Comparison of ENCODE assay signal across 18 cellular contexts in genomic region chr2:26533661-26534060, GRCh38. TPM values are rescaled to one million over a fixed set of nuclear protein-coding genes. Genes with fewer than 3 reads are reported as not detected.
DNase-seq lines count a peak whose midpoint lies in the region; ATAC-seq, FAIRE-seq and TF ChIP-seq lines count a peak whose summit lies in the region.
"Had no signal": no experiment of that assay in that cellular context is flagged by ENCODE, and none has a peak within 500 bp of the region (broad histone marks: within the 10 kb centered on the region; RNA-seq: fewer than 3 reads in every experiment).

No MANE protein-coding gene starts in this region.

- no peak for FAIRE-seq in kidney (lab: Jason Lieb, UNC)
- FAIRE-seq: A549, GM12878 had no signal

- TF ChIP-seq CTCF in kidney (IDR thresholded peaks at IDR 0.05; ENCODE audit: borderline replicate concordance, extremely low read depth, insufficient read depth) = no peak
- TF ChIP-seq CTCF in spleen (IDR thresholded peaks at IDR 0.05 in 8 of 11, conservative IDR thresholded peaks at IDR 0.05 in 3 of 11) = no peak

- intact Hi-C loops in cardiac septum (cut with DNase I) (no loop called here), right cardiac atrium (cut with DNase I) (no loop called here), kidney (cut with DNase I) (no loop called here), spleen (cut with DNase I; ENCODE audit: low total_unique reads) (no loop called here)
- intact Hi-C loops in CD4-positive, alpha-beta memory T cell (cut with micrococcal nuclease) = no loop called here

- ATAC-seq in right cardiac atrium (no peak), HG03520 (IDR thresholded peaks at IDR 0.05; ENCODE audit: unreplicated experiment) (no peak)
- ATAC-seq: A549, GM12878, Panc1 had no signal

- POLR2A ChIA-PET in CD4-positive, alpha-beta memory T cell (lab: Charles Lee; ENCODE audit: partially characterized antibody) = no interaction called here

- no peaks in the 10 kb centered on the region for H3K4me1 Mint-ChIP-seq in CD4-positive, alpha-beta memory T cell

- H3K4me1 ChIP-seq in right cardiac atrium (ENCODE audit: control insufficient read depth, insufficient read depth, low read length) = no peaks in the 10 kb centered on the region
- no peaks in the 10 kb centered on the region for H3K4me1 ChIP-seq in kidney (ENCODE audit: control insufficient read depth in 1 of 2, insufficient read depth in 1 of 2, low read depth in 1 of 2, low read length in 2 of 2)
- no peaks in the 10 kb centered on the region for H3K4me1 ChIP-seq in spleen
- H3K4me1 ChIP-seq in CD4-positive, alpha-beta memory T cell (ENCODE audit: insufficient read depth, low read length) = no peaks in the 10 kb centered on the region
- H3K4me1 ChIP-seq: A549, BE2C, SJSA1 had no signal

- H3K9me3 Mint-ChIP-seq in CD4-positive, alpha-beta memory T cell = peaks cover 0 to 1% (median 0%) of the 10 kb centered on the region in 8 donors

- TF ChIP-seq POLR2A in spleen (IDR thresholded peaks at IDR 0.05) = no peak

- H3K27me3 ChIP-seq in right cardiac atrium (ENCODE audit: control insufficient read depth, insufficient read depth) (no peaks in the 10 kb centered on the region), spleen (replicated peaks in 1 of 7) (peaks cover 0 to 38% (median 0%) of the 10 kb centered on the region in 7 donors)
- H3K27me3 ChIP-seq in CD4-positive, alpha-beta memory T cell (ENCODE audit: insufficient read depth, low read length) = no peaks in the 10 kb centered on the region
- H3K27me3 ChIP-seq: BE2C, MG63 had no signal

- H3K9me3 ChIP-seq in right cardiac atrium (ENCODE audit: control insufficient read depth, low read length) (no peaks in the 10 kb centered on the region), kidney (ENCODE audit: control insufficient read depth in 1 of 2, low read length in 2 of 2) (no peaks in the 10 kb centered on the region), spleen (no peaks in the 10 kb centered on the region)
- no peaks in the 10 kb centered on the region for H3K9me3 ChIP-seq in CD4-positive, alpha-beta memory T cell (ENCODE audit: control insufficient read depth in 1 of 2, low read length in 2 of 2)
- H3K9me3 ChIP-seq: A549, BE2C, MG63, SJSA1 had no signal

- WGBS in right cardiac atrium = 95% methylated on average over 7 of the region's 7 CpGs
- WGBS in spleen, 5 donors = 84 to 94% (median 90%) methylated on average over 7 of the region's 7 CpGs

- H3K27me3 Mint-ChIP-seq in CD4-positive, alpha-beta memory T cell = peaks cover 5% of the 10 kb centered on the region in 2 donors

- no peaks in the 10 kb centered on the region for H3K36me3 ChIP-seq in kidney (ENCODE audit: control insufficient read depth in 1 of 2, insufficient read depth in 2 of 2, low read length in 2 of 2)
- no peaks in the 10 kb centered on the region for H3K36me3 ChIP-seq in spleen
- H3K36me3 ChIP-seq in CD4-positive, alpha-beta memory T cell (ENCODE audit: insufficient read depth, low read length) = no peaks in the 10 kb centered on the region
- H3K36me3 ChIP-seq: BE2C, MG63, SJSA1 had no signal

- peak; percentile 54 for DNase-seq in cardiac septum (ENCODE audit: low spot score)
- no peak for DNase-seq in right cardiac atrium
- peak; percentile 22 for DNase-seq in kidney
- peak; percentile 39 for DNase-seq in spleen
- no peak for DNase-seq in NCI-H510A (lab: John Stamatoyannopoulos, UW)
- DNase-seq in CD4-positive, alpha-beta memory T cell = no peak
- DNase-seq: DMS79, H7, MG63, NCI-H1930, NCI-H748 treated with DMSO at 0.1 percent for 48 hours had no signal

- peak overlapping the region in 1 of 7 donors; percentile 10 for H3K27ac Mint-ChIP-seq in CD4-positive, alpha-beta memory T cell

- no peak overlapping the region for H3K27ac ChIP-seq in right cardiac atrium (ENCODE audit: low read length)
- no peak overlapping the region for H3K27ac ChIP-seq in kidney (ENCODE audit: low read depth in 2 of 2, low read length in 2 of 2)
- no peak overlapping the region for H3K27ac ChIP-seq in spleen
- H3K27ac ChIP-seq in CD4-positive, alpha-beta memory T cell (ENCODE audit: low read depth, low read length) = no peak overlapping the region
- H3K27ac ChIP-seq: A549, SJSA1 had no signal

- no peak overlapping the region for H3K9ac ChIP-seq in kidney (ENCODE audit: low read length in 2 of 2)

- H3K4me3 Mint-ChIP-seq in CD4-positive, alpha-beta memory T cell = no peak overlapping the region

- H3K4me3 ChIP-seq in right cardiac atrium (ENCODE audit: low read length) = no peak overlapping the region
- H3K4me3 ChIP-seq in kidney (ENCODE audit: low read length in 2 of 2) = no peak overlapping the region
- H3K4me3 ChIP-seq in spleen = no peak overlapping the region
- H3K4me3 ChIP-seq in CD4-positive, alpha-beta memory T cell (ENCODE audit: low read length in 2 of 2) = no peak overlapping the region
- H3K4me3 ChIP-seq: A549, GM12878, MG63, SJSA1 had no signal

- CTCF ChIA-PET in CD4-positive, alpha-beta memory T cell (lab: Charles Lee; ENCODE audit: partially characterized antibody) = interaction anchor here (1.7 kb wide), 1 partner anchor 44 kb away, joined by 5 read pairs; no protein-coding TSS in a partner anchor

- H3K36me3 Mint-ChIP-seq in CD4-positive, alpha-beta memory T cell = no peaks in the 10 kb centered on the region

RNA-seq across cellular contexts. Expression of gene OTOF, which starts 55.7 kb away (rescaled TPM):
- total RNA-seq in cardiac septum (not detected), right cardiac atrium (under 1 TPM in 2 of 4 donors, not detected in 2; 0.15 to 0.25 TPM), kidney (0.16 TPM), spleen (1 to 10 TPM in 1 of 7 donors, under 1 TPM in 6; 0.19 to 1.6 (median 0.34) TPM)
- polyA plus RNA-seq in right cardiac atrium (0.25 TPM), kidney (ENCODE audit: insufficient read depth, low read depth, low replicate concordance) (not detected), spleen (under 1 TPM; 0.06 to 0.17 (median 0.16) TPM)
- under 1 TPM; 0.84 to 0.91 TPM for total RNA-seq in CD4-positive, alpha-beta memory T cell
- polyA plus RNA-seq in CD4-positive, alpha-beta memory T cell = under 1 TPM; 0.55 to 0.82 TPM
- total RNA-seq: NCI-H460, SJSA1 had no signal

Comparison
In these comparisons a context has a peak if more than half of its experiments do, and no peak if none do; other contexts are left out.
1. DNase-seq: peak in cardiac septum (single experiment), kidney (single experiment) and spleen (single experiment); none in right cardiac atrium (0 of 3), NCI-H510A (single experiment) and CD4-positive, alpha-beta memory T cell (0 of 5).